ENCODE assay signal across 32 cellular contexts in genomic region chr17:15323147-15323546, GRCh38. TPM values are rescaled to one million over a fixed set of nuclear protein-coding genes. Genes with fewer than 3 reads are reported as not detected.
"Had no signal": no experiment of that assay in that cellular context is flagged by ENCODE, and none has a peak within 500 bp of the region (broad histone marks: within the 10 kb centered on the region; RNA-seq: fewer than 3 reads in every experiment).

No MANE protein-coding gene starts in this region.

- ATAC-seq: activated naive CD4-positive, alpha-beta T cell treated with anti-CD3 and anti-CD28 coated beads, Interleukin-2, amount 50 U/mL, for 72 hours; activated T-cell treated with anti-CD3 and anti-CD28 coated beads, Interleukin-2, amount 50 U/mL, for 72 hours; gastroesophageal sphincter; left lobe of liver; mucosa of descending colon; stimulated activated memory B cell treated with anti-CD40 and anti-IgM and Interleukin-4, amounts not matched to agents 10 μg/mL and 1 μg/mL and 100 μg/mL, for 72 hours had no signal

- H3K27ac ChIP-seq: epithelial cell of prostate, esophagus squamous epithelium, gastroesophageal sphincter, neutrophil, pancreas, prostate gland, stomach, thyroid gland, upper lobe of left lung had no signal

- DNase-seq: activated CD4-positive, alpha-beta T cell treated with anti-CD3 and anti-CD28 coated beads for 4 hours; activated CD4-positive, alpha-beta T cell treated with anti-CD3 and anti-CD28 coated beads, Interleukin-2, amount 50 U/mL, for 4 hours; activated naive CD4-positive, alpha-beta T cell; activated T-cell treated with anti-CD3 and anti-CD28 coated beads for 4 hours; activated T-cell treated with anti-CD3 and anti-CD28 coated beads, Interleukin-2, amount 50 U/mL, for 72 hours; effector CD8-positive, alpha-beta T cell; esophagus squamous epithelium; head of caudate nucleus; mucosa of descending colon; naive B cell; nephron progenitor cell; pancreas; stimulated activated CD4-positive, alpha-beta T cell treated with anti-CD3 and anti-CD28 coated beads, Interleukin-1b, Interleukin-23, amount 100 ng/mL, for 48 hours; stimulated activated CD4-positive, alpha-beta T cell treated with anti-CD3 and anti-CD28 coated beads, Interleukin-4, amount 100 ng/mL, for 4 hours; stimulated activated CD8-positive, alpha-beta memory T cell treated with anti-CD3 and anti-CD28 coated beads, Interleukin-4, amount 100 ng/mL, for 48 hours; stomach; thyroid gland; upper lobe of left lung had no signal

- H3K4me1 Mint-ChIP-seq: naive B cell; nephron progenitor cell; stimulated activated memory B cell treated with anti-CD40 and anti-IgM and Interleukin-4, amounts not matched to agents 10 μg/mL and 1 μg/mL and 100 μg/mL, for 72 hours had no signal

- H3K9me3 Mint-ChIP-seq: activated naive CD4-positive, alpha-beta T cell treated with anti-CD3 and anti-CD28 coated beads, Interleukin-2, amount 50 U/mL, for 72 hours; activated T-cell treated with anti-CD3 and anti-CD28 coated beads, Interleukin-2, amount 50 U/mL, for 72 hours; naive B cell; nephron progenitor cell; stimulated activated memory B cell treated with anti-CD40 and anti-IgM and Interleukin-4, amounts not matched to agents 10 μg/mL and 1 μg/mL and 100 μg/mL, for 72 hours had no signal

- H3K4me1 ChIP-seq: esophagus squamous epithelium, gastroesophageal sphincter, pancreas, prostate gland, thyroid gland, upper lobe of left lung had no signal

- H3K27me3 ChIP-seq: gastroesophageal sphincter, pancreas, stomach, thyroid gland, upper lobe of left lung had no signal

- H3K27me3 Mint-ChIP-seq: stimulated activated memory B cell treated with anti-CD40 and anti-IgM and Interleukin-4, amounts not matched to agents 10 μg/mL and 1 μg/mL and 100 μg/mL, for 72 hours had no signal

- H3K27ac Mint-ChIP-seq: activated naive CD4-positive, alpha-beta T cell treated with anti-CD3 and anti-CD28 coated beads, Interleukin-2, amount 50 U/mL, for 72 hours; activated T-cell treated with anti-CD3 and anti-CD28 coated beads, Interleukin-2, amount 50 U/mL, for 72 hours; naive B cell; nephron progenitor cell; stimulated activated memory B cell treated with anti-CD40 and anti-IgM and Interleukin-4, amounts not matched to agents 10 μg/mL and 1 μg/mL and 100 μg/mL, for 72 hours had no signal

- H3K9me3 ChIP-seq: esophagus squamous epithelium, gastroesophageal sphincter, mucosa of descending colon, neutrophil, pancreas, prostate gland, stomach, thyroid gland, upper lobe of left lung had no signal

- H3K4me3 ChIP-seq: esophagus squamous epithelium, gastroesophageal sphincter, mucosa of descending colon, pancreas, prostate gland, smooth muscle cell, stomach, thyroid gland, upper lobe of left lung had no signal

- H3K36me3 Mint-ChIP-seq: activated naive CD4-positive, alpha-beta T cell treated with anti-CD3 and anti-CD28 coated beads, Interleukin-2, amount 50 U/mL, for 72 hours; naive B cell; stimulated activated memory B cell treated with anti-CD40 and anti-IgM and Interleukin-4, amounts not matched to agents 10 μg/mL and 1 μg/mL and 100 μg/mL, for 72 hours had no signal

- H3K36me3 ChIP-seq: esophagus squamous epithelium, gastroesophageal sphincter, neutrophil, pancreas, prostate gland, stomach, thyroid gland, upper lobe of left lung had no signal

- H3K4me3 Mint-ChIP-seq: activated T-cell treated with anti-CD3 and anti-CD28 coated beads, Interleukin-2, amount 50 U/mL, for 72 hours; naive B cell; nephron progenitor cell; stimulated activated memory B cell treated with anti-CD40 and anti-IgM and Interleukin-4, amounts not matched to agents 10 μg/mL and 1 μg/mL and 100 μg/mL, for 72 hours had no signal

RNA-seq across cellular contexts. Expression of gene TEKT3, which starts 18.2 kb away (rescaled TPM):
- total RNA-seq: activated naive CD4-positive, alpha-beta T cell treated with anti-CD3 and anti-CD28 coated beads, Interleukin-2, amount 50 U/mL, for 72 hours; bronchial epithelial cell; dermis microvascular lymphatic vessel endothelial cell; kidney epithelial cell; left lobe of liver; lung microvascular endothelial cell; mesenteric fat pad; T-helper 1 cell treated with Interleukin-12 subunit alpha and Interleukin-12 subunit beta and Interleukin-4 antibody, amounts not matched to agents 30 ng/mL and 1 ng/mL, for 36 hours had no signal

RNA-seq across cellular contexts. Expression of gene PMP22, which starts 58.0 kb away (rescaled TPM):
- total RNA-seq: activated T-cell treated with anti-CD3 and anti-CD28 coated beads, Interleukin-2, amount 50 U/mL, for 72 hours; T-helper 1 cell treated with Interleukin-12 subunit alpha and Interleukin-12 subunit beta and Interleukin-4 antibody, amounts not matched to agents 30 ng/mL and 1 ng/mL, for 36 hours had no signal
